Comparison of ENCODE assay signal across 18 cellular contexts in the genomic region with DNA sequence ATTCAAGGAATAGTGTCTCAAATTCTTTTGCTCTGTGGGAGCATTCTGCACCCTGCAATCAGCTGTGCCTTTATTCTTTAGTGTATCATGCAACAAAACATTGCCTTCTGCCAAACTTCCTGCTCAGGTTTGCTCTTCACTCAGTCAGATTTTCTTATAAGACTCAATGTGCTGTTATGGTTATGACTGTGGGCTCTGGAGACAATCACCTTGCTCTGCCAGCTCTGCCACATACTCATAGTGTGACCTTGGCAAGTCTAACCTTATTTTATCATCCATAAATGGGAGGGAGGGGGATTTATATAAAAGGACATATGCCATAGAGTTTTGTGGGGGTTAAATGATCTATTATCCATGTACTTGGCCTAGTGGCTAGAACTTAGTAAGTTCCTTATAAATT. TPM values are rescaled to one million over a fixed set of nuclear protein-coding genes. Genes with fewer than 3 reads are reported as not detected.
DNase-seq lines count a peak whose midpoint lies in the region; ATAC-seq and TF ChIP-seq lines count a peak whose summit lies in the region.
"Had no signal": no experiment of that assay in that cellular context is flagged by ENCODE, and none has a peak within 500 bp of the region (broad histone marks: within the 10 kb centered on the region; RNA-seq: fewer than 3 reads in every experiment).

No MANE protein-coding gene starts in this region.

- no peak for TF ChIP-seq POLR2A in IMR-90 (IDR thresholded peaks at IDR 0.05; ENCODE audit: low read depth, low read length)

- peaks cover 25% of the 10 kb centered on the region for H3K4me1 Mint-ChIP-seq in neural crest cell
- H3K4me1 Mint-ChIP-seq: B cell had no signal

- H2BK120ac ChIP-seq in IMR-90 (ENCODE audit: low read depth, low read length) = no peak overlapping the region

- dilution Hi-C loops in IMR-90 (cut with HindIII; ENCODE audit: low sequenced_read_pairs, unreplicated experiment) = no loop called here

- H2AFZ ChIP-seq in IMR-90 (replicated peaks; ENCODE audit: low read length, poor library complexity) (no peak overlapping the region), OCI-LY7 (ENCODE audit: low read length) (no peak overlapping the region)
- H2AFZ ChIP-seq: GM23248 had no signal

- H2AK5ac ChIP-seq in IMR-90 (ENCODE audit: low read depth, low read length) = no peak overlapping the region

- H3K79me2 ChIP-seq in OCI-LY7 (ENCODE audit: insufficient read depth, low read depth, low read length) = no peaks in the 10 kb centered on the region

- no peak overlapping the region for H3K4me3 ChIP-seq in IMR-90 (ENCODE audit: insufficient read depth, low read depth, low read length)
- no peak overlapping the region for H3K4me3 ChIP-seq in OCI-LY7 (ENCODE audit: low read depth, low read length, poor library complexity, severe bottlenecking)
- H3K4me3 ChIP-seq: BLaER1 treated with 17β-estradiol and CSF1 and Interleukin-3, amounts not matched to agents 10 nM and 100 nM; GM23248 had no signal

- TF ChIP-seq RAD21 in IMR-90 (IDR thresholded peaks at IDR 0.05; ENCODE audit: low read length) = no peak

- no peak overlapping the region for H2BK15ac ChIP-seq in IMR-90 (ENCODE audit: low read depth, low read length)

- no peaks in the 10 kb centered on the region for H3K9me2 ChIP-seq in OCI-LY7 (ENCODE audit: insufficient read depth, low read length)

- peaks cover 11 to 63% of the 10 kb centered on the region in 2 experiments for H3K79me1 ChIP-seq in IMR-90 (ENCODE audit: low read depth in 1 of 2, low read length in 2 of 2)

- H4K20me1 ChIP-seq in IMR-90 (ENCODE audit: insufficient read depth, low read length) = peaks cover 71% of the 10 kb centered on the region
- H4K20me1 ChIP-seq in OCI-LY7 (ENCODE audit: insufficient read depth, low read length) = no peaks in the 10 kb centered on the region
- H4K20me1 ChIP-seq: BLaER1 treated with 17β-estradiol and CSF1 and Interleukin-3, amounts not matched to agents 10 nM and 100 nM had no signal

- peak overlapping the region; percentile 47; the same call in 1 of the 2 replicates for H3K23ac ChIP-seq in IMR-90 (ENCODE audit: low read depth, low read length)

- no peak for TF ChIP-seq CTCF in IMR-90 (conservative IDR thresholded peaks at IDR 0.05; ENCODE audit: low read depth, low read length)
- TF ChIP-seq CTCF in neural crest cell (conservative IDR thresholded peaks at IDR 0.05) = no peak
- no peak for TF ChIP-seq CTCF in OCI-LY7 (conservative IDR thresholded peaks at IDR 0.05; ENCODE audit: low read length)

- no peak overlapping the region for H3K4ac ChIP-seq in IMR-90 (ENCODE audit: low read depth, low read length)

- no peak overlapping the region for H3K56ac ChIP-seq in IMR-90 (ENCODE audit: extremely low read depth, insufficient read depth, low read length)

- H2BK20ac ChIP-seq in IMR-90 (ENCODE audit: low read depth, low read length) = no peak overlapping the region

- no peak overlapping the region for H4K91ac ChIP-seq in IMR-90 (ENCODE audit: insufficient read depth, low read depth, low read length)

- no peak overlapping the region for H3K27ac ChIP-seq in IMR-90 (ENCODE audit: insufficient read depth, low read length)
- H3K27ac ChIP-seq in OCI-LY7 (ENCODE audit: low read depth, low read length, poor library complexity, severe bottlenecking) = no peak overlapping the region
- H3K27ac ChIP-seq: BLaER1 treated with 17β-estradiol and CSF1 and Interleukin-3, amounts not matched to agents 10 nM and 100 nM; GM23248 had no signal

- H3K18ac ChIP-seq in IMR-90 (ENCODE audit: low read depth, low read length) = no peak overlapping the region

- H3K4me3 Mint-ChIP-seq in neural crest cell = no peak overlapping the region
- H3K4me3 Mint-ChIP-seq: B cell; CD14-positive monocyte; CD4-positive, alpha-beta T cell; CD8-positive, alpha-beta memory T cell had no signal

- in situ Hi-C loops in IMR-90 (cut with MboI; ENCODE audit: low sequenced_read_pairs) = no loop called here

- no peaks in the 10 kb centered on the region for H3K36me3 Mint-ChIP-seq in neural crest cell (ENCODE audit: low read depth)
- H3K36me3 Mint-ChIP-seq: CD14-positive monocyte; CD8-positive, alpha-beta memory T cell had no signal

- H3K27ac Mint-ChIP-seq in neural crest cell (ENCODE audit: unreplicated experiment) = peak overlapping the region; percentile 79
- H3K27ac Mint-ChIP-seq: B cell; CD14-positive monocyte; CD4-positive, alpha-beta T cell; CD8-positive, alpha-beta memory T cell had no signal

- no peak overlapping the region for H2BK5ac ChIP-seq in IMR-90 (ENCODE audit: low read depth, low read length, poor library complexity, severe bottlenecking)

- no peak overlapping the region for H3K14ac ChIP-seq in IMR-90 (replicated peaks; ENCODE audit: low read depth, low read length)

- H3K27me3 Mint-ChIP-seq in neural crest cell (ENCODE audit: low read depth) = no peaks in the 10 kb centered on the region
- H3K27me3 Mint-ChIP-seq: B cell had no signal

- H4K8ac ChIP-seq in IMR-90 (ENCODE audit: low read depth in 2 of 2, low read length in 2 of 2) = no peak overlapping the region

- BruUV-seq in IMR-90 (replicated peaks; lab: Mats Ljungman, UMichigan) (no TSS peak), OCI-LY7 (replicated peaks; lab: Mats Ljungman, UMichigan) (no TSS peak)

- POLR2A ChIA-PET in IMR-90 (lab: Charles Lee; ENCODE audit: unreplicated experiment) (no interaction called here), OCI-LY7 (lab: Charles Lee) (no interaction called here)

- no peaks in the 10 kb centered on the region for H3K9me3 Mint-ChIP-seq in neural crest cell
- H3K9me3 Mint-ChIP-seq: CD14-positive monocyte; CD4-positive, alpha-beta T cell; CD8-positive, alpha-beta memory T cell had no signal

- H3K9me3 ChIP-seq in IMR-90 (ENCODE audit: control insufficient read depth, insufficient read depth, low read length) (no peaks in the 10 kb centered on the region), OCI-LY7 (ENCODE audit: low read length) (no peaks in the 10 kb centered on the region)
- H3K9me3 ChIP-seq: BLaER1 treated with 17β-estradiol and CSF1 and Interleukin-3, amounts not matched to agents 10 nM and 100 nM had no signal

- H2AK9ac ChIP-seq in IMR-90 (replicated peaks; ENCODE audit: low read depth, low read length, poor library complexity) = no peak overlapping the region

- H3K9ac ChIP-seq in IMR-90 (ENCODE audit: low read depth, low read length) = no peak overlapping the region
- H3K9ac ChIP-seq: BLaER1 treated with 17β-estradiol and CSF1 and Interleukin-3, amounts not matched to agents 10 nM and 100 nM; GM23248 had no signal

- DNase-seq in IMR-90 = no peak
- DNase-seq in ecto neural progenitor cell (ENCODE audit: low spot score) = peak; percentile 2
- DNase-seq in neural crest cell (ENCODE audit: low read depth, low spot score) = no peak
- DNase-seq in GM03348 (ENCODE audit: low spot score) = no peak
- DNase-seq in OCI-LY7 (ENCODE audit: low spot score) = no peak
- no peak for DNase-seq in cortex of kidney (lab: John Stamatoyannopoulos, UW)
- DNase-seq: CD4-positive, alpha-beta T cell; CD8-positive, alpha-beta memory T cell; DMS 273 treated with DMSO at 0.1 percent for 48 hours; DMS79; EL; GDM1; GM23248; H7; HCEC 1CT had no signal

- 0 out of 2 replicates have a peak, but pooled peaks cover 3% of the 10 kb centered on the region for H3K36me3 ChIP-seq in IMR-90 (ENCODE audit: control insufficient read depth, insufficient read depth, low read length)
- no peaks in the 10 kb centered on the region for H3K36me3 ChIP-seq in OCI-LY7 (ENCODE audit: insufficient read depth, low read length)
- H3K36me3 ChIP-seq: BLaER1 treated with 17β-estradiol and CSF1 and Interleukin-3, amounts not matched to agents 10 nM and 100 nM had no signal

- H3K27me3 ChIP-seq in IMR-90 (ENCODE audit: control insufficient read depth, insufficient read depth, low read length) = no peaks in the 10 kb centered on the region
- H3K27me3 ChIP-seq: BLaER1 treated with 17β-estradiol and CSF1 and Interleukin-3, amounts not matched to agents 10 nM and 100 nM had no signal

- no peak overlapping the region for H4K5ac ChIP-seq in IMR-90 (ENCODE audit: low read depth, low read length)

- H3K4me2 ChIP-seq in IMR-90 (ENCODE audit: low read depth, low read length) (no peak overlapping the region), OCI-LY7 (ENCODE audit: low read length) (no peak overlapping the region)
- H3K4me2 ChIP-seq: BLaER1 treated with 17β-estradiol and CSF1 and Interleukin-3, amounts not matched to agents 10 nM and 100 nM had no signal

- peaks cover 9% of the 10 kb centered on the region; the same call in 1 of the 2 replicates for H3K4me1 ChIP-seq in IMR-90 (ENCODE audit: control insufficient read depth, insufficient read depth, low read length)
- no peaks in the 10 kb centered on the region for H3K4me1 ChIP-seq in OCI-LY7 (ENCODE audit: insufficient read depth, low read length, poor library complexity, severe bottlenecking)

- H3K9me1 ChIP-seq in IMR-90 (ENCODE audit: insufficient read depth, low read length) = peaks cover 10% of the 10 kb centered on the region

- ATAC-seq in IMR-90 (ENCODE audit: low read depth) = no peak

- CTCF ChIA-PET in IMR-90 (lab: Yijun Ruan, JAX) = no interaction called here
- CTCF ChIA-PET in OCI-LY7 (lab: Charles Lee; ENCODE audit: unreplicated experiment) = no interaction called here

- intact Hi-C loops in IMR-90 (cut with micrococcal nuclease) = no loop called here
- intact Hi-C loops in OCI-LY7 (cut with micrococcal nuclease; ENCODE audit: unreplicated experiment) = no loop called here

TF ChIP-seq in IMR-90, 13 proteins besides CTCF, POLR2A, EP300 and RAD21 (continues in another document):
- TF ChIP-seq RCOR1 (IDR thresholded peaks at IDR 0.05; ENCODE audit: insufficient replicate concordance, low read length) (no peak), CHD1 (IDR thresholded peaks at IDR 0.05; ENCODE audit: low read depth, low read length) (no peak), ELK1 (IDR thresholded peaks at IDR 0.05; ENCODE audit: borderline replicate concordance, low read depth, low read length) (no peak), CEBPB (IDR thresholded peaks at IDR 0.05; ENCODE audit: low read depth, low read length) (no peak), MXI1 (IDR thresholded peaks at IDR 0.05; ENCODE audit: borderline replicate concordance, low read depth, low read length) (no peak)

RNA-seq across cellular contexts. Expression of gene SRGAP1, which starts 51.3 kb away (rescaled TPM):
- 10.0 and 14.4 TPM in 2 replicates for total RNA-seq in IMR-90 (2012; rRNA removed)
- polyA plus RNA-seq in IMR-90 (2012; rRNA removed) = 10.2 and 11.0 TPM in 2 replicates
- 3.7 and 5.3 TPM in 2 replicates for polyA plus RNA-seq in IMR-90 (2012; cell fraction: cytosol; rRNA removed)
- 29.1 and 33.8 TPM in 2 replicates for polyA plus RNA-seq in IMR-90 (2012; cell fraction: nucleus; rRNA removed; ENCODE audit: low replicate concordance)
- total RNA-seq in neural crest cell = 12.6 and 14.8 TPM in 2 replicates
- total RNA-seq in OCI-LY7 (2014; rRNA removed; shearing (Covaris generic)) = 0.06 TPM in 1 of 2 replicates, not detected in the other
- total RNA-seq in OCI-LY7 (2022) = 0.02 TPM in 1 of 2 replicates, not detected in the other

Comparison
In these comparisons a context has a peak if more than half of its experiments do, and no peak if none do; other contexts are left out.
1. RNA of gene SRGAP1, which starts 51.3 kb away (total RNA-seq): 12.6 to 14.8 TPM in neural crest cell and 10.0 to 14.4 TPM in IMR-90; 0.02 to 0.06 TPM in OCI-LY7; every median in the first group is over 10 times any median in the second.